ENCODE assay signal across 14 cellular contexts in genomic region chr16:85927326-85927725, GRCh38.
"Had no signal": no experiment of that assay in that cellular context is flagged by ENCODE, and none has a peak within 500 bp of the region (broad histone marks: within the 10 kb centered on the region; RNA-seq: fewer than 3 reads in every experiment).

No MANE protein-coding gene starts in this region.

- H3K27ac Mint-ChIP-seq: activated naive CD4-positive, alpha-beta T cell treated with anti-CD3 and anti-CD28 coated beads for 36 hours; activated T-helper 17 cell treated with anti-CD3 and anti-CD28 coated beads, Interleukin-2, amount 50 U/mL, for 72 hours; brain; T-helper 1 cell treated with Interleukin-12 subunit alpha and Interleukin-12 subunit beta and Interleukin-4 antibody, amounts not matched to agents 30 μg/mL and 1 μg/mL, for 36 hours had no signal

- H3K4me1 Mint-ChIP-seq: activated T-helper 17 cell treated with anti-CD3 and anti-CD28 coated beads, Interleukin-2, amount 50 U/mL, for 72 hours; brain; central memory CD8-positive, alpha-beta T cell had no signal

- H3K9me3 ChIP-seq: tibial artery had no signal

- DNase-seq: activated CD4-positive, alpha-beta T cell treated with anti-CD3 and anti-CD28 coated beads, Interleukin-2, amount 50 U/mL, for 48 hours; activated CD4-positive, CD25-positive, alpha-beta regulatory T cell; activated naive CD4-positive, alpha-beta T cell treated with anti-CD3 and anti-CD28 coated beads for 36 hours; amygdala; effector memory CD4-positive, alpha-beta T cell; kidney glomerular epithelial cell; stimulated activated CD4-positive, alpha-beta T cell treated with anti-CD3 and anti-CD28 coated beads, Interleukin-15, amount 100 ng/mL, for 24 hours; stimulated activated CD4-positive, alpha-beta T cell treated with anti-CD3 and anti-CD28 coated beads, Interleukin-4, amount 100 ng/mL, for 4 hours; tibial artery had no signal

- H3K4me3 ChIP-seq: tibial artery had no signal

- H3K36me3 Mint-ChIP-seq: brain had no signal

- ATAC-seq: activated T-helper 17 cell treated with anti-CD3 and anti-CD28 coated beads, Interleukin-2, amount 50 U/mL, for 72 hours; SK-N-SH treated with all-trans-retinoic acid at 6 μM for 48 hours had no signal

- H3K27ac ChIP-seq: tibial artery had no signal

- H3K4me3 Mint-ChIP-seq: activated naive CD4-positive, alpha-beta T cell treated with anti-CD3 and anti-CD28 coated beads for 36 hours; activated T-helper 17 cell treated with anti-CD3 and anti-CD28 coated beads, Interleukin-2, amount 50 U/mL, for 72 hours; brain; central memory CD8-positive, alpha-beta T cell; T-helper 1 cell treated with Interleukin-12 subunit alpha and Interleukin-12 subunit beta and Interleukin-4 antibody, amounts not matched to agents 30 μg/mL and 1 μg/mL, for 36 hours had no signal

- H3K36me3 ChIP-seq: tibial artery had no signal

- H3K9me3 Mint-ChIP-seq: activated T-helper 17 cell treated with anti-CD3 and anti-CD28 coated beads, Interleukin-2, amount 50 U/mL, for 72 hours; central memory CD8-positive, alpha-beta T cell; T-helper 1 cell treated with Interleukin-12 subunit alpha and Interleukin-12 subunit beta and Interleukin-4 antibody, amounts not matched to agents 30 μg/mL and 1 μg/mL, for 36 hours had no signal

- H3K4me1 ChIP-seq: tibial artery had no signal
